Comparison of ENCODE assay signal across 33 cellular contexts in the genomic region with DNA sequence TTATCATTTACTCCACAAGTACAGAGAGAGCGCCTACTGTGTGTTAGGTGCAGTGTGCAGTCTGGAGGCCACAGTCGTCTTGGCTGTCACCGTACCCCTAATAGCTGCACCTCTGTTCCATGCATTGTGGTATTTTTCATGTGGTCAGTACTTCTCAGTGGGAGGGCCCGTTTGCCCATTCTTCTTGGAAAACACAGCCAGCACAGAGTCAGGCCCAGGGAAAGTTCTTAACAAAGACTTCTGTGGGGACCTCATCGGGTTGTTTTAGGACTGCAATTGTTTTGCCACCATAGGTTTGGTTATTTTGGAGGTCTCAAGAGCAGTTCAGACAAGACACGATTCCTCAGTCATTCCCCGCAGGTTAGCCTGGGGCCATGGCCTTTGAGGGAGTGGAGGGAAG.
"Had no signal": no experiment of that assay in that cellular context is flagged by ENCODE, and none has a peak within 500 bp of the region (broad histone marks: within the 10 kb centered on the region; RNA-seq: fewer than 3 reads in every experiment).

No MANE protein-coding gene starts in this region.

- H3K27ac ChIP-seq: breast epithelium, cardiac muscle cell, coronary artery, esophagus squamous epithelium, gastroesophageal sphincter, heart right ventricle, hepatocyte, WERI-Rb-1 had no signal

- H3K4me2 ChIP-seq: hepatocyte had no signal

- H3K9me3 ChIP-seq: breast epithelium, esophagus squamous epithelium, gastroesophageal sphincter, heart right ventricle had no signal

- H3K9me3 Mint-ChIP-seq: activated B cell treated with CpG ODN at 0.5 μM for 24 hours; activated CD4-positive, alpha-beta memory T cell treated with anti-CD3 and anti-CD28 coated beads, Interleukin-2, amount 10 ng/mL, durations not matched to agents 7 days and 5 days; activated CD4-positive, alpha-beta T cell treated with anti-CD3 and anti-CD28 coated beads, Interleukin-2, amount 10 ng/mL, durations not matched to agents 24 days and 14 days; activated T-cell treated with anti-CD3 and anti-CD28 coated beads, Interleukin-2, amount 50 U/mL, for 4 hours; activated T-helper 17 cell treated with anti-CD3 and anti-CD28 coated beads, Interleukin-2, amount 50 U/mL, for 72 hours; effector memory CD8-positive, alpha-beta T cell; T-cell; T-helper 1 cell treated with Interleukin-12 subunit alpha and Interleukin-12 subunit beta and Interleukin-4 antibody, amounts not matched to agents 30 μg/mL and 1 μg/mL, for 36 hours; T-helper 2 cell treated with Interferon-gamma antibody and Interleukin-4, amounts not matched to agents 5 μg/mL and 100 μg/mL, for 36 hours had no signal

- H3K27ac Mint-ChIP-seq: activated B cell treated with CpG ODN at 0.5 μM for 24 hours; activated CD4-positive, alpha-beta memory T cell treated with anti-CD3 and anti-CD28 coated beads, Interleukin-2, amount 10 ng/mL, durations not matched to agents 7 days and 5 days; activated CD4-positive, alpha-beta T cell treated with anti-CD3 and anti-CD28 coated beads, Interleukin-2, amount 10 ng/mL, durations not matched to agents 24 days and 14 days; activated naive CD8-positive, alpha-beta T cell; activated T-helper 17 cell treated with anti-CD3 and anti-CD28 coated beads, Interleukin-2, amount 50 U/mL, for 72 hours; effector memory CD8-positive, alpha-beta T cell; T-cell; T-helper 1 cell treated with Interleukin-12 subunit alpha and Interleukin-12 subunit beta and Interleukin-4 antibody, amounts not matched to agents 30 μg/mL and 1 μg/mL, for 36 hours; T-helper 2 cell treated with Interferon-gamma antibody and Interleukin-4, amounts not matched to agents 5 μg/mL and 100 μg/mL, for 36 hours had no signal

- DNase-seq: activated B cell treated with CpG ODN at 0.5 μM for 24 hours; activated CD4-positive, alpha-beta memory T cell treated with anti-CD3 and anti-CD28 coated beads, Interleukin-2, amount 10 ng/mL, durations not matched to agents 7 days and 5 days; activated CD4-positive, alpha-beta T cell treated with anti-CD3 and anti-CD28 coated beads, Interleukin-2, amount 10 ng/mL, durations not matched to agents 24 days and 14 days; activated CD8-positive, alpha-beta memory T cell treated with anti-CD3 and anti-CD28 coated beads, Interleukin-2, amount 50 U/mL, for 48 hours; activated effector memory CD4-positive, alpha-beta T cell treated with Interleukin-2 at 50 U/mL for 16 hours; activated naive CD4-positive, alpha-beta T cell treated with anti-CD3 and anti-CD28 coated beads, Interleukin-2, amount 50 U/mL, for 16 hours; activated naive CD4-positive, alpha-beta T cell treated with Interleukin-2 at 50 U/mL for 16 hours; activated T-cell treated with anti-CD3 and anti-CD28 coated beads for 4 hours; activated T-cell treated with anti-CD3 and anti-CD28 coated beads, Interleukin-2, amount 50 U/mL, for 4 hours; amniotic stem cell; anterior cingulate cortex; central memory CD4-positive, alpha-beta T cell; cerebellar nuclear complex; dermis blood vessel endothelial cell; effector CD4-positive, alpha-beta T cell; esophagus squamous epithelium; foreskin melanocyte; T1000; WERI-Rb-1 had no signal

- H3K36me3 Mint-ChIP-seq: activated naive CD8-positive, alpha-beta T cell; brain; T-cell had no signal

- H3K27me3 ChIP-seq: breast epithelium, cardiac muscle cell, esophagus squamous epithelium, hepatocyte had no signal

- H3K4me1 ChIP-seq: breast epithelium, esophagus squamous epithelium, gastroesophageal sphincter had no signal

- ATAC-seq: activated CD4-positive, CD25-positive, alpha-beta regulatory T cell treated with anti-CD3 and anti-CD28 coated beads, Interleukin-2, amount 50 U/mL, for 24 hours; activated T-cell treated with anti-CD3 and anti-CD28 coated beads, Interleukin-2, amount 50 U/mL, for 4 hours; gastroesophageal sphincter had no signal

- H3K79me2 ChIP-seq: hepatocyte had no signal

- H2AFZ ChIP-seq: hepatocyte had no signal

- H3K36me3 ChIP-seq: breast epithelium, cardiac muscle cell, esophagus squamous epithelium, gastroesophageal sphincter, heart right ventricle, WERI-Rb-1 had no signal

- H3K4me3 Mint-ChIP-seq: activated B cell treated with CpG ODN at 0.5 μM for 24 hours; activated CD4-positive, alpha-beta memory T cell treated with anti-CD3 and anti-CD28 coated beads, Interleukin-2, amount 10 ng/mL, durations not matched to agents 7 days and 5 days; activated CD4-positive, alpha-beta T cell treated with anti-CD3 and anti-CD28 coated beads, Interleukin-2, amount 10 ng/mL, durations not matched to agents 24 days and 14 days; activated naive CD8-positive, alpha-beta T cell; activated T-cell treated with anti-CD3 and anti-CD28 coated beads, Interleukin-2, amount 50 U/mL, for 4 hours; activated T-helper 17 cell treated with anti-CD3 and anti-CD28 coated beads, Interleukin-2, amount 50 U/mL, for 72 hours; brain; effector memory CD8-positive, alpha-beta T cell; T-cell; T-helper 1 cell treated with Interleukin-12 subunit alpha and Interleukin-12 subunit beta and Interleukin-4 antibody, amounts not matched to agents 30 μg/mL and 1 μg/mL, for 36 hours; T-helper 2 cell treated with Interferon-gamma antibody and Interleukin-4, amounts not matched to agents 5 μg/mL and 100 μg/mL, for 36 hours had no signal

- H3K4me1 Mint-ChIP-seq: activated B cell treated with CpG ODN at 0.5 μM for 24 hours; activated CD4-positive, alpha-beta memory T cell treated with anti-CD3 and anti-CD28 coated beads, Interleukin-2, amount 10 ng/mL, durations not matched to agents 7 days and 5 days; activated CD4-positive, alpha-beta T cell treated with anti-CD3 and anti-CD28 coated beads, Interleukin-2, amount 10 ng/mL, durations not matched to agents 24 days and 14 days; T-cell had no signal

- H3K27me3 Mint-ChIP-seq: activated B cell treated with CpG ODN at 0.5 μM for 24 hours; activated CD4-positive, alpha-beta memory T cell treated with anti-CD3 and anti-CD28 coated beads, Interleukin-2, amount 10 ng/mL, durations not matched to agents 7 days and 5 days; activated naive CD8-positive, alpha-beta T cell; activated T-helper 17 cell treated with anti-CD3 and anti-CD28 coated beads, Interleukin-2, amount 50 U/mL, for 72 hours; brain had no signal

- H3K4me3 ChIP-seq: breast epithelium, cardiac muscle cell, coronary artery, esophagus squamous epithelium, gastroesophageal sphincter, heart right ventricle, hepatocyte had no signal
